In genomic region chr17:218711-219110, GRCh38 we compare ENCODE assay signal across 21 cellular contexts. TPM values are rescaled to one million over a fixed set of nuclear protein-coding genes. Genes with fewer than 3 reads are reported as not detected.
DNase-seq lines count a peak whose midpoint lies in the region; ATAC-seq and TF ChIP-seq lines count a peak whose summit lies in the region.
"Had no signal": no experiment of that assay in that cellular context is flagged by ENCODE, and none has a peak within 500 bp of the region (broad histone marks: within the 10 kb centered on the region; RNA-seq: fewer than 3 reads in every experiment).

No MANE protein-coding gene starts in this region.

- DNase-seq in heart left ventricle (peak in 3 of 5 donors; percentile 11 to 18 (median 15)), heart right ventricle (no peak), posterior vena cava (ENCODE audit: low spot score) (peak; percentile 34), aorta (peak; percentile 21 to 42), mesothelial cell of epicardium (ENCODE audit: low spot score in 2 of 2, unreplicated experiment in 2 of 2) (no peak), EL (no peak)
- DNase-seq: BE2C, DMS53, Karpas-422, NCI-H1105 treated with DMSO at 0.1 percent for 48 hours, NCI-H2081, NCI-H2171, NCI-H345, NCI-H524 treated with DMSO at 0.1 percent for 48 hours, SHP77 treated with DMSO at 0.1 percent for 48 hours, SK-N-SH had no signal

- H3K9me3 ChIP-seq in heart left ventricle: no peaks in the 10 kb centered on the region
- no peaks in the 10 kb centered on the region for H3K9me3 ChIP-seq in heart right ventricle
- no peaks in the 10 kb centered on the region for H3K9me3 ChIP-seq in aorta (ENCODE audit: control insufficient read depth, low read length)
- H3K9me3 ChIP-seq: A549, BE2C, SK-N-SH had no signal

- no peaks in the 10 kb centered on the region for H3K4me1 Mint-ChIP-seq in mesothelial cell of epicardium

- H3K27ac ChIP-seq in heart left ventricle (no peak overlapping the region), heart right ventricle (peak overlapping the region in 2 of 10 donors; percentile 14 to 51), aorta (ENCODE audit: low read depth in 1 of 2, low read length in 2 of 2) (no peak overlapping the region)
- H3K27ac ChIP-seq: A549 had no signal

- no peak overlapping the region for H3K4me3 ChIP-seq in heart left ventricle
- H3K4me3 ChIP-seq in heart right ventricle: no peak overlapping the region
- no peak overlapping the region for H3K4me3 ChIP-seq in aorta (ENCODE audit: low read length in 2 of 2)
- H3K4me3 ChIP-seq: A549, GM12878 had no signal

- intact Hi-C loops in heart left ventricle (cut with DNase I): no loop called here
- intact Hi-C loops in heart right ventricle (cut with DNase I): no loop called here
- intact Hi-C loops in posterior vena cava (cut with DNase I): no loop called here
- intact Hi-C loops in aorta (cut with DNase I): no loop called here

- TF ChIP-seq CTCF in heart left ventricle (IDR thresholded peaks at IDR 0.05) (no peak), heart right ventricle (IDR thresholded peaks at IDR 0.05) (no peak), mesothelial cell of epicardium (IDR thresholded peaks at IDR 0.05; ENCODE audit: unreplicated experiment) (no peak)

- peaks cover 0 to 3% (median 0%) of the 10 kb centered on the region in 9 donors for H3K36me3 ChIP-seq in heart left ventricle
- H3K36me3 ChIP-seq in heart right ventricle: peaks cover 0 to 3% (median 0%) of the 10 kb centered on the region in 9 donors
- no peaks in the 10 kb centered on the region for H3K36me3 ChIP-seq in aorta (ENCODE audit: control insufficient read depth in 1 of 2, insufficient read depth in 2 of 2, low read length in 1 of 2)
- H3K36me3 ChIP-seq: BE2C had no signal

- H3K27me3 ChIP-seq in heart left ventricle: no peaks in the 10 kb centered on the region
- H3K27me3 ChIP-seq in heart right ventricle: no peaks in the 10 kb centered on the region
- no peaks in the 10 kb centered on the region for H3K27me3 ChIP-seq in aorta (ENCODE audit: control insufficient read depth in 1 of 2, insufficient read depth in 2 of 2, low read length in 1 of 2)
- H3K27me3 ChIP-seq: BE2C had no signal

- no peaks in the 10 kb centered on the region for H3K36me3 Mint-ChIP-seq in mesothelial cell of epicardium

- no peaks in the 10 kb centered on the region for H3K9me3 Mint-ChIP-seq in mesothelial cell of epicardium
- H3K9me3 Mint-ChIP-seq: IgD-negative memory B cell had no signal

- no peak overlapping the region for H3K4me3 Mint-ChIP-seq in mesothelial cell of epicardium
- H3K4me3 Mint-ChIP-seq: IgD-negative memory B cell had no signal

- no peak overlapping the region for H3K27ac Mint-ChIP-seq in mesothelial cell of epicardium
- H3K27ac Mint-ChIP-seq: IgD-negative memory B cell had no signal

- H3K27me3 Mint-ChIP-seq in mesothelial cell of epicardium (ENCODE audit: low read depth): no peaks in the 10 kb centered on the region
- H3K27me3 Mint-ChIP-seq: IgD-negative memory B cell had no signal

- H3K4me1 ChIP-seq in heart left ventricle (peaks cover 0 to 14% (median 4%) of the 10 kb centered on the region in 12 donors), heart right ventricle (peaks cover 0 to 22% (median 7%) of the 10 kb centered on the region in 9 donors), aorta (ENCODE audit: control insufficient read depth in 1 of 2, insufficient read depth in 2 of 2, low read length in 2 of 2) (no peaks in the 10 kb centered on the region)
- H3K4me1 ChIP-seq: BE2C had no signal

- TF ChIP-seq POLR2A in heart left ventricle (IDR thresholded peaks at IDR 0.05): no peak

- 69 to 79% (median 71%) methylated on average over 4 of the region's 4 CpGs for WGBS in heart left ventricle, 4 donors
- 64 to 82% methylated on average over 4 of the region's 4 CpGs for WGBS in heart right ventricle, 2 donors
- WGBS in aorta, 2 donors: 80 to 89% methylated on average over 4 of the region's 4 CpGs

- no peak for ATAC-seq in heart left ventricle
- no peak for ATAC-seq in heart right ventricle
- ATAC-seq in esophagus mucosa: peak; percentile 27
- ATAC-seq in aorta (ENCODE audit: low FRiP score): no peak
- ATAC-seq: A549, GM12878 had no signal

RNA-seq across cellular contexts. Expression of gene DOC2B, which starts 37.3 kb away (rescaled TPM):
- total RNA-seq in heart left ventricle (10 to 100 TPM in 2 of 9 donors, 1 to 10 TPM in 7; 1.7 to 13.0 (median 6.3) TPM), heart right ventricle (10 to 100 TPM in 1 of 10 donors, 1 to 10 TPM in 9; 2.6 to 13.0 (median 4.6) TPM), esophagus mucosa (32.5 TPM), posterior vena cava (10 to 100 TPM; 11.9 to 18.5 TPM), aorta (10 to 100 TPM; 16.3 to 35.3 TPM), mesothelial cell of epicardium (55.3 to 60.2 TPM (median 59.6 TPM) in 3 replicates)
- polyA plus RNA-seq in heart left ventricle (1 to 10 TPM; 2.4 to 5.8 TPM), heart right ventricle (1 to 10 TPM; 2.5 to 4.9 TPM), aorta (under 1 TPM; 0.13 to 0.15 TPM)
- total RNA-seq: GM12878, H4 had no signal
- polyA plus RNA-seq: GM12878, IgD-negative memory B cell had no signal

Comparison
In these comparisons a context has a peak if more than half of its experiments do, and no peak if none do; other contexts are left out.
1. DNase-seq: peak in heart left ventricle (3 of 5), posterior vena cava (single experiment) and aorta (2 of 2); none in heart right ventricle (0 of 2), mesothelial cell of epicardium (0 of 2) and EL (single experiment).